Comparison of ENCODE assay signal across 9 cellular contexts in genomic region chr16:63289834-63290460, GRCh38.
A peak's percentile ranks its signal among the peaks of the same experiment; 100 is the strongest.
DNase-seq lines count a peak whose midpoint lies in the region; ATAC-seq and TF ChIP-seq lines count a peak whose summit lies in the region.
"Had no signal": no experiment of that assay in that cellular context is flagged by ENCODE, and none has a peak within 500 bp of the region (broad histone marks: within the 10 kb centered on the region; RNA-seq: fewer than 3 reads in every experiment).

No MANE protein-coding gene starts in this region.

- no peaks in the 10 kb centered on the region for H3K9me3 ChIP-seq in adipocyte (ENCODE audit: control insufficient read depth, low read length)
- no peaks in the 10 kb centered on the region for H3K9me3 ChIP-seq in tibial nerve
- H3K9me3 ChIP-seq in T-helper 17 cell (ENCODE audit: control insufficient read depth, low read length, poor library complexity, severe bottlenecking), result peaks cover 8% of the 10 kb centered on the region

- no peaks in the 10 kb centered on the region for H3K36me3 Mint-ChIP-seq in T-helper 17 cell (ENCODE audit: low read depth)
- no peaks in the 10 kb centered on the region for H3K36me3 Mint-ChIP-seq in CD14-positive monocyte
- H3K36me3 Mint-ChIP-seq: activated naive CD8-positive, alpha-beta T cell treated with anti-CD3 and anti-CD28 coated beads, Interleukin-2, amount 10 ng/mL, durations not matched to agents 7 days and 5 days had no signal

- H3K4me3 ChIP-seq in adipocyte (ENCODE audit: low read length), result no peak overlapping the region
- H3K4me3 ChIP-seq in tibial nerve, result no peak overlapping the region

- H3K27me3 ChIP-seq in adipocyte (replicated peaks; ENCODE audit: control insufficient read depth, insufficient read depth, low read length) (no peaks in the 10 kb centered on the region), tibial nerve (no peaks in the 10 kb centered on the region)

- intact Hi-C loops in CD14-positive monocyte (cut with micrococcal nuclease), result no loop called here

- no peak for TF ChIP-seq POLR2A in tibial nerve (IDR thresholded peaks at IDR 0.05)

- H3K27ac ChIP-seq in tibial nerve, result no peak overlapping the region

- DNase-seq in stimulated activated CD4-positive, alpha-beta T cell treated with anti-CD3 and anti-CD28 coated beads, Interleukin-15, amount 100 ng/mL, for 24 hours, result peak; percentile 2
- no peak for DNase-seq in stimulated activated CD4-positive, alpha-beta T cell treated with anti-CD3 and anti-CD28 coated beads, Interleukin-4, amount 100 ng/mL, for 24 hours
- DNase-seq in NCI-H2081 treated with DMSO at 0.1 percent for 48 hours (lab: John Stamatoyannopoulos, UW), result peak; percentile 1
- DNase-seq in adipocyte (ENCODE audit: low read depth), result peak; percentile 22
- DNase-seq in iPS-NIHi11 (ENCODE audit: low spot score), result peak; percentile 72
- no peak for DNase-seq in tibial nerve (ENCODE audit: low spot score in 2 of 2)
- no peak for DNase-seq in T-helper 17 cell
- no peak for DNase-seq in CD14-positive monocyte (ENCODE audit: low spot score)
- DNase-seq: activated naive CD8-positive, alpha-beta T cell treated with anti-CD3 and anti-CD28 coated beads, Interleukin-2, amount 10 ng/mL, durations not matched to agents 7 days and 5 days had no signal

- no peak for ATAC-seq in T-helper 17 cell

- H3K27me3 Mint-ChIP-seq in T-helper 17 cell, result no peaks in the 10 kb centered on the region
- peaks cover 0 to 1% (median 0%) of the 10 kb centered on the region in 3 donors for H3K27me3 Mint-ChIP-seq in CD14-positive monocyte (ENCODE audit: low read depth in 3 of 3)
- H3K27me3 Mint-ChIP-seq: activated naive CD8-positive, alpha-beta T cell treated with anti-CD3 and anti-CD28 coated beads, Interleukin-2, amount 10 ng/mL, durations not matched to agents 7 days and 5 days had no signal

- TF ChIP-seq EP300 in tibial nerve (IDR thresholded peaks at IDR 0.05), result no peak

- no peaks in the 10 kb centered on the region for H3K36me3 ChIP-seq in adipocyte (ENCODE audit: control insufficient read depth, insufficient read depth, low read length, severe bottlenecking)
- no peaks in the 10 kb centered on the region for H3K36me3 ChIP-seq in tibial nerve

- no peaks in the 10 kb centered on the region for H3K9me3 Mint-ChIP-seq in CD14-positive monocyte

- 47% methylated on average over 16 of the region's 16 CpGs for WGBS in tibial nerve, 2 donors

- H3K4me1 ChIP-seq in adipocyte (ENCODE audit: control insufficient read depth, insufficient read depth, low read length) (no peaks in the 10 kb centered on the region), tibial nerve (no peaks in the 10 kb centered on the region)

- H3K9ac ChIP-seq in adipocyte (ENCODE audit: low read length), result no peak overlapping the region

- H3K4me3 Mint-ChIP-seq in T-helper 17 cell (no peak overlapping the region), CD14-positive monocyte (no peak overlapping the region)
- H3K4me3 Mint-ChIP-seq: activated naive CD8-positive, alpha-beta T cell treated with anti-CD3 and anti-CD28 coated beads, Interleukin-2, amount 10 ng/mL, durations not matched to agents 7 days and 5 days had no signal

- H3K4me1 Mint-ChIP-seq in T-helper 17 cell, result no peaks in the 10 kb centered on the region
- H3K4me1 Mint-ChIP-seq in CD14-positive monocyte, result no peaks in the 10 kb centered on the region
- H3K4me1 Mint-ChIP-seq: activated naive CD8-positive, alpha-beta T cell treated with anti-CD3 and anti-CD28 coated beads, Interleukin-2, amount 10 ng/mL, durations not matched to agents 7 days and 5 days had no signal

- TF ChIP-seq CTCF in tibial nerve (IDR thresholded peaks at IDR 0.05) (peak in 4 of 5 experiments; percentile 19 to 49 (median 44)), CD14-positive monocyte (IDR thresholded peaks at IDR 0.05) (no peak)

- H3K27ac Mint-ChIP-seq in T-helper 17 cell, result no peak overlapping the region
- peak overlapping the region in 1 of 7 donors; percentile 61 for H3K27ac Mint-ChIP-seq in CD14-positive monocyte
- H3K27ac Mint-ChIP-seq: activated naive CD8-positive, alpha-beta T cell treated with anti-CD3 and anti-CD28 coated beads, Interleukin-2, amount 10 ng/mL, durations not matched to agents 7 days and 5 days had no signal

Comparison
In these comparisons a context has a peak if more than half of its experiments do, and no peak if none do; other contexts are left out.
1. DNase-seq: peak in stimulated activated CD4-positive, alpha-beta T cell treated with anti-CD3 and anti-CD28 coated beads, Interleukin-15, amount 100 ng/mL, for 24 hours (single experiment), NCI-H2081 treated with DMSO at 0.1 percent for 48 hours (single experiment), adipocyte (single experiment) and iPS-NIHi11 (single experiment); none in stimulated activated CD4-positive, alpha-beta T cell treated with anti-CD3 and anti-CD28 coated beads, Interleukin-4, amount 100 ng/mL, for 24 hours (single experiment), tibial nerve (0 of 2), T-helper 17 cell (0 of 3) and CD14-positive monocyte (single experiment).